8 cellular contexts compared by ENCODE assay signal in the genomic region with DNA sequence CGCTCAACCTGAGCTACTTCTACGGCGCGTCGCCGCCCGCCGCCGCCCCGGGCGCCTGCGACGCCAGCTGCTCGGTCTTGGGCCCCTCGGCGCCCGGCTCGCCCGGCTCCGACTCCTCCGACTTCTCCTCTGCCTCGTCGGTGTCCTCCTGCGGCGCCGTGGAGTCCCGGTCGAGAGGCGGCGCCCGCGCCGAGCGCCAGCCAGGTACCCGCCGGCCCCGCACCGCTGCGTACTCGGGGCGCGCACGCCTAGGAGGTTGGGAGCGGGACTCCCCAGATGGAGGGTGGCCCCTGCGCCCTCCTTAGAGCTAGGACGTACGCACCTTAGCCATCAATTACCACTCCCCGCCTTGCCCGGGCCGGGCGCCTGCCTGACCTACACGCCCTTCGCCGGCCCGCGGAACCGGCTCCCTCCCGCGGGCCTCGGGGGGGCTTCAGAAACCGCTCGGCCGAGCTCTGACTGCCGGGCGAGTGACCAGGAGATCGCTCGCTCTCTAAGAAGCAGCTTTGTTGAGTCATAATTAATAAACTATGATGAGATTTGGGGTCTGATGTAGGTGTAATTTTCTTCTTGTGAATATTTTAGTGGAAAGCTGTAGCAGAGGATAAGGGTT. TPM values are rescaled to one million over a fixed set of nuclear protein-coding genes. Genes with fewer than 3 reads are reported as not detected.
DNase-seq lines count a peak whose midpoint lies in the region; ATAC-seq and TF ChIP-seq lines count a peak whose summit lies in the region.

No MANE protein-coding gene starts in this region.

- H3K27me3 ChIP-seq in Caco-2 (replicated peaks; ENCODE audit: control insufficient read depth, insufficient read depth, low read length) (no peaks in the 10 kb centered on the region), right lobe of liver (no peaks in the 10 kb centered on the region)

- H3K27me3 Mint-ChIP-seq in Caco-2 (ENCODE audit: insufficient read depth, unreplicated experiment): no peaks in the 10 kb centered on the region

- peaks cover 4% of the 10 kb centered on the region for H3K36me3 ChIP-seq in Caco-2 (ENCODE audit: control insufficient read depth, insufficient read depth, low read length)
- H3K36me3 ChIP-seq in right lobe of liver: peaks cover 11 to 30% (median 29%) of the 10 kb centered on the region in 4 donors

- peaks cover 40% of the 10 kb centered on the region for H3K4me1 Mint-ChIP-seq in Caco-2 (ENCODE audit: low read depth, unreplicated experiment)

- H3K36me3 Mint-ChIP-seq in Caco-2 (ENCODE audit: insufficient read depth, unreplicated experiment): peaks cover 54% of the 10 kb centered on the region

- H3K9me3 ChIP-seq in Caco-2: no peaks in the 10 kb centered on the region
- H3K9me3 ChIP-seq in right lobe of liver: no peaks in the 10 kb centered on the region

- CTCF ChIA-PET in Caco-2 (lab: Charles Lee): interaction anchor here (2.0 kb wide), 1 partner anchor 376 kb away, joined by 6 read pairs; no protein-coding TSS in a partner anchor

- 0% methylated on average over 22 of the region's 67 CpGs for WGBS in right lobe of liver (ENCODE audit: insufficient coverage, low coverage, low lambda C conversion rate, missing lambda C conversion rate)

- no TSS peak for BruUV-seq in Caco-2 (replicated peaks; lab: Mats Ljungman, UMichigan)

- DNase-seq in Caco-2 (peak in 1 of 2 experiments; percentile 62), cardiac fibroblast (ENCODE audit: low read depth in 2 of 2) (peak in 1 of 2 donors; percentile 22), right lobe of liver (peak; percentile 51 to 76 (median 66)), EL (no peak)
- DNase-seq in stimulated activated CD4-positive, alpha-beta T cell treated with anti-CD3 and anti-CD28 coated beads, Interleukin-4, amount 100 ng/mL, for 4 hours: peak; percentile 56 to 59

- H3K27ac Mint-ChIP-seq in Caco-2 (ENCODE audit: unreplicated experiment): peak overlapping the region; percentile 61

- ATAC-seq in GM19452 (IDR thresholded peaks at IDR 0.05; ENCODE audit: unreplicated experiment) (peak; percentile 29), HG03520 (IDR thresholded peaks at IDR 0.05; ENCODE audit: unreplicated experiment) (peak; percentile 25), right lobe of liver (peak; percentile 0 to 26 (median 16))

- H3K4me3 Mint-ChIP-seq in Caco-2 (ENCODE audit: unreplicated experiment): peak overlapping the region; percentile 65

- POLR2A ChIA-PET in Caco-2 (lab: Charles Lee): interaction anchor here (0.6 to 0.9 kb wide), 3 partner anchors 22 to 207 kb away, joined by 3 read pairs; no protein-coding TSS in a partner anchor

- TF ChIP-seq CTCF in Caco-2 (IDR thresholded peaks at IDR 0.05; ENCODE audit: insufficient read depth in 1 of 2, low read depth in 1 of 2, low read length in 1 of 2, severe bottlenecking in 1 of 2, unreplicated experiment in 1 of 2) (no peak), VCaP (conservative IDR thresholded peaks at IDR 0.05) (peak; percentile 47), cardiac fibroblast (IDR thresholded peaks at IDR 0.05; ENCODE audit: low read depth, low read length) (no peak), right lobe of liver (IDR thresholded peaks at IDR 0.05) (no peak)

- no peaks in the 10 kb centered on the region for H3K9me3 Mint-ChIP-seq in Caco-2 (ENCODE audit: unreplicated experiment)

- TF ChIP-seq POLR2A in right lobe of liver (IDR thresholded peaks at IDR 0.05): no peak

- peaks cover 58% of the 10 kb centered on the region for H3K4me1 ChIP-seq in Caco-2
- H3K4me1 ChIP-seq in right lobe of liver: peaks cover 0 to 43% (median 15%) of the 10 kb centered on the region in 4 donors

- peak overlapping the region; percentile 98 for H3K27ac ChIP-seq in VCaP
- peak overlapping the region; percentile 98 to 100 (median 98) for H3K27ac ChIP-seq in right lobe of liver

- intact Hi-C loops in Caco-2 (cut with micrococcal nuclease; ENCODE audit: unreplicated experiment) (loop anchor here (1.0 to 5.0 kb wide), 3 partner anchors 23 to 163 kb away; partner anchors contain the start of gene RPL24), right lobe of liver (cut with DNase I) (no loop called here)

- peak overlapping the region; percentile 96 for H3K4me3 ChIP-seq in Caco-2 (ENCODE audit: low read depth, low read length)
- H3K4me3 ChIP-seq in cardiac fibroblast (replicated peaks in 1 of 2; ENCODE audit: low read depth in 2 of 2, low read length in 2 of 2): peak overlapping the region; percentile 66 to 82
- H3K4me3 ChIP-seq in right lobe of liver: peak overlapping the region; percentile 79 to 88 (median 80)

RNA-seq across cellular contexts. Expression of gene NFKBIZ, which starts 0.5 kb away (rescaled TPM):
- total RNA-seq in Caco-2 (2022): 20.2 and 24.5 TPM in 2 replicates
- total RNA-seq in right lobe of liver: 10 to 100 TPM; 23.4 to 83.1 (median 44.4) TPM
